ENCODE assay signal across 12 cellular contexts in the genomic region with DNA sequence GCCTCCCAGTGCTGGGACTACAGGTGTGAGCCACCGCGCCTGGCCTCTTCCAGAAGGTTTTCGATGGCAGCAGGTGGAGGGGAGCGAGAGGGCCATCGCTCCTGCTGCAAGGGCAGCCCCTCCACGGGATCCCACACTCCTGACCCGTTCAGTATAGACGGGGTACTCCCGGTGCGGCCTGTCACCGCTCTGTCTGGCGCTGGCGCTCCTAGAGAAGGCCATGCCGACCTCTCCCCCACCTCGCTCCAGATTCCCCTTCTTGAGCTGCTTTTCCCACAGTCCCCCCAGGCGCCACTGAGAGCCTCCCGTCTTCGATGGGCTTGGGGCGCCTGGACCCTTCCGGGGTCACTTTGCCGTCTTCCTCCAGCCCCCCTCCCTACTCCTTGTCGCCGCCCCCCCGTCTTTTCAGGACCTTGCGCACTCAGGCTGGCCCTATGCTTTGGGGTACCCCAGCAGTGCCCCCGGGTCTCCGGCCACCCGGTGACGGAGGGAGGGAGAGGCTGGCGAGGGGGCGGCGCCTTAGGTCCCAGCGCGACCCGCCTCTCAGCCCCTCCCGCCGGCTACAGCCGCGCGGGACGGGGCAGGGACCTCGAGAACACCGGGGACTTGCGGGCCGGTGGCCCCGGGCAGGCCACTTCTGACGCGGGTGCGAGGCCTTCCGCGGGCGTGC. TPM values are rescaled to one million over a fixed set of nuclear protein-coding genes. Genes with fewer than 3 reads are reported as not detected.
DNase-seq lines count a peak whose midpoint lies in the region; ATAC-seq, FAIRE-seq and TF ChIP-seq lines count a peak whose summit lies in the region.
"Had no signal": no experiment of that assay in that cellular context is flagged by ENCODE, and none has a peak within 500 bp of the region (broad histone marks: within the 10 kb centered on the region; RNA-seq: fewer than 3 reads in every experiment).

No MANE protein-coding gene starts in this region.

- H3K4me2 ChIP-seq in fibroblast of lung (ENCODE audit: extremely low read depth, insufficient read depth, low read length), result peak overlapping the region; percentile 51

- no peak for TF ChIP-seq POLR2A in GM12891 (IDR thresholded peaks at IDR 0.05; ENCODE audit: low read depth, low read length)

- peaks cover 38% of the 10 kb centered on the region for H3K36me3 Mint-ChIP-seq in nephron progenitor cell (ENCODE audit: low read depth)

- peaks cover 8% of the 10 kb centered on the region for H3K79me2 ChIP-seq in fibroblast of lung (ENCODE audit: control insufficient read depth, insufficient read depth, low read length)

- DNase-seq in stimulated activated naive CD8-positive, alpha-beta T cell treated with anti-CD3 and anti-CD28 coated beads, Interleukin-15, amount 100 ng/mL, for 72 hours, result no peak
- DNase-seq in stimulated activated naive CD8-positive, alpha-beta T cell treated with anti-CD3 and anti-CD28 coated beads, Interleukin-15, Interleukin-2, amounts not matched to agents 100 U/mL and 50 U/mL, for 24 hours, result no peak
- no peak for DNase-seq in fibroblast of lung (ENCODE audit: low read depth in 2 of 2)
- DNase-seq in nephron progenitor cell, result no peak
- no peak for DNase-seq in mucosa of gallbladder (ENCODE audit: low spot score)
- no peak for DNase-seq in GM12891 (ENCODE audit: insufficient read length, low spot score)
- DNase-seq in HTR-8/SVneo (ENCODE audit: insufficient read length, low spot score), result no peak
- DNase-seq: activated CD4-positive, alpha-beta T cell treated with anti-CD3 and anti-CD28 coated beads, Interleukin-2, amount 50 U/mL, for 4 hours; Kasumi-1; OCI-M1 had no signal

- no peaks in the 10 kb centered on the region for H4K20me1 ChIP-seq in fibroblast of lung (ENCODE audit: control insufficient read depth, extremely low read depth, insufficient read depth, low read length)

- H3K4me1 Mint-ChIP-seq in stimulated activated naive CD8-positive, alpha-beta T cell treated with anti-CD3 and anti-CD28 coated beads, Interleukin-15, amount 100 ng/mL, for 72 hours, result peaks cover 40% of the 10 kb centered on the region
- H3K4me1 Mint-ChIP-seq in nephron progenitor cell, result peaks cover 26% of the 10 kb centered on the region

- H3K4me3 ChIP-seq in fibroblast of lung (replicated peaks in 1 of 4; ENCODE audit: control extremely low read depth in 1 of 4, insufficient read depth in 1 of 4, low read depth in 3 of 4, low read length in 4 of 4), result peak overlapping the region in 2 of 4 experiments; percentile 9 to 50

- no peak overlapping the region for H3K27ac ChIP-seq in fibroblast of lung (ENCODE audit: insufficient read depth, low read length)

- no peaks in the 10 kb centered on the region for H3K27me3 ChIP-seq in fibroblast of lung (ENCODE audit: control insufficient read depth, insufficient read depth, low read length)

- H3K4me1 ChIP-seq in fibroblast of lung (ENCODE audit: control insufficient read depth, extremely low read depth, insufficient read depth, low read length), result peaks cover 22% of the 10 kb centered on the region

- H3K27me3 Mint-ChIP-seq in stimulated activated naive CD8-positive, alpha-beta T cell treated with anti-CD3 and anti-CD28 coated beads, Interleukin-15, amount 100 ng/mL, for 72 hours, result no peaks in the 10 kb centered on the region
- H3K27me3 Mint-ChIP-seq in nephron progenitor cell (ENCODE audit: low read depth, poor library complexity), result peaks cover 16% of the 10 kb centered on the region

- FAIRE-seq in GM12891 (lab: Jason Lieb, UNC) (no peak), HTR-8/SVneo (lab: Jason Lieb, UNC) (no peak)

- no peak for TF ChIP-seq CTCF in fibroblast of lung (conservative IDR thresholded peaks at IDR 0.05 in 1 of 2, IDR thresholded peaks at IDR 0.05 in 1 of 2; ENCODE audit: low read depth in 1 of 2, low read length in 2 of 2)
- TF ChIP-seq CTCF in nephron progenitor cell (IDR thresholded peaks at IDR 0.05), result no peak

- no peak overlapping the region for H3K27ac Mint-ChIP-seq in stimulated activated naive CD8-positive, alpha-beta T cell treated with anti-CD3 and anti-CD28 coated beads, Interleukin-15, amount 100 ng/mL, for 72 hours
- no peak overlapping the region for H3K27ac Mint-ChIP-seq in nephron progenitor cell

- ATAC-seq in stimulated activated naive CD8-positive, alpha-beta T cell treated with anti-CD3 and anti-CD28 coated beads, Interleukin-15, amount 100 ng/mL, for 72 hours, result no peak
- no peak for ATAC-seq in stimulated activated naive CD8-positive, alpha-beta T cell treated with anti-CD3 and anti-CD28 coated beads, Interleukin-15, Interleukin-2, amounts not matched to agents 100 U/mL and 50 U/mL, for 24 hours
- ATAC-seq in GM19023 (IDR thresholded peaks at IDR 0.05; ENCODE audit: unreplicated experiment), result no peak
- ATAC-seq: left colon had no signal

- peak overlapping the region; percentile 26 to 32 for H3K4me3 Mint-ChIP-seq in stimulated activated naive CD8-positive, alpha-beta T cell treated with anti-CD3 and anti-CD28 coated beads, Interleukin-15, amount 100 ng/mL, for 72 hours
- peak overlapping the region; percentile 58 for H3K4me3 Mint-ChIP-seq in nephron progenitor cell

- peak overlapping the region; percentile 51 for H3K9ac ChIP-seq in fibroblast of lung (ENCODE audit: insufficient read depth, low read length)

- no peaks in the 10 kb centered on the region for H3K9me3 Mint-ChIP-seq in stimulated activated naive CD8-positive, alpha-beta T cell treated with anti-CD3 and anti-CD28 coated beads, Interleukin-15, amount 100 ng/mL, for 72 hours
- no peaks in the 10 kb centered on the region for H3K9me3 Mint-ChIP-seq in nephron progenitor cell

- H3K36me3 ChIP-seq in fibroblast of lung (ENCODE audit: control insufficient read depth, insufficient read depth, low read length), result peaks cover 6% of the 10 kb centered on the region

- H2AFZ ChIP-seq in fibroblast of lung (ENCODE audit: low read length), result no peak overlapping the region

- H3K9me3 ChIP-seq in fibroblast of lung (ENCODE audit: control insufficient read depth, insufficient read depth, low read depth, low read length), result no peaks in the 10 kb centered on the region

TF ChIP-seq in GM12891, 5 proteins besides CTCF, POLR2A, EP300 and RAD21:
- TF ChIP-seq PAX5 (IDR thresholded peaks at IDR 0.05; ENCODE audit: insufficient read depth, low read length, severe bottlenecking) (no peak), POLR2AphosphoS5 (IDR thresholded peaks at IDR 0.05; ENCODE audit: low read depth, low read length) (no peak), POU2F2 (IDR thresholded peaks at IDR 0.05; ENCODE audit: low read depth, low read length) (no peak), SPI1 (IDR thresholded peaks at IDR 0.05; ENCODE audit: low read depth, low read length) (no peak), TAF1 (IDR thresholded peaks at IDR 0.05; ENCODE audit: low read depth, low read length) (no peak)
TF ChIP-seq in GM12891: peak in this region for 0.

RNA-seq across cellular contexts. Expression of gene SQSTM1, which starts 4.2 kb away (rescaled TPM):
- total RNA-seq in fibroblast of lung, result 1,096 and 1,894 TPM in 2 replicates
- polyA plus RNA-seq in fibroblast of lung, result 212 and 310 TPM in 2 replicates
- 451 and 724 TPM in 2 replicates for polyA plus RNA-seq in fibroblast of lung (2012)
- 385 and 386 TPM in 2 replicates for polyA minus RNA-seq in fibroblast of lung (ENCODE audit: low replicate concordance)
- 711 TPM for total RNA-seq in mucosa of gallbladder
- 108 TPM for polyA plus RNA-seq in GM12891 (2012; ENCODE audit: low read depth, missing spikeins)

RNA-seq across cellular contexts. Expression of gene MGAT4B, which starts 9.9 kb away (rescaled TPM):
- 116 and 157 TPM in 2 replicates for total RNA-seq in fibroblast of lung
- 172 and 175 TPM in 2 replicates for polyA plus RNA-seq in fibroblast of lung
- 144 and 153 TPM in 2 replicates for polyA plus RNA-seq in fibroblast of lung (2012)
- polyA minus RNA-seq in fibroblast of lung (ENCODE audit: low replicate concordance), result 468 and 469 TPM in 2 replicates
- total RNA-seq in mucosa of gallbladder, result 272 TPM
- polyA plus RNA-seq in GM12891 (2012; ENCODE audit: low read depth, missing spikeins), result 27.7 TPM

RNA-seq across cellular contexts. Expression of gene LTC4S, which starts 22.8 kb away (rescaled TPM):
- total RNA-seq in fibroblast of lung (0.83 and 4.1 TPM in 2 replicates), mucosa of gallbladder (26.0 TPM)
- 0.32 and 0.78 TPM in 2 replicates for polyA plus RNA-seq in fibroblast of lung
- polyA plus RNA-seq in fibroblast of lung (2012), result 1.1 and 2.4 TPM in 2 replicates
- polyA minus RNA-seq in fibroblast of lung (ENCODE audit: low replicate concordance), result not detected in 2 replicates
- polyA plus RNA-seq in GM12891 (2012; ENCODE audit: low read depth, missing spikeins), result not detected

RNA-seq across cellular contexts. Expression of gene MRNIP, which starts 42.1 kb away (rescaled TPM):
- total RNA-seq in fibroblast of lung, result 15.4 and 21.0 TPM in 2 replicates
- 8.2 and 8.6 TPM in 2 replicates for polyA plus RNA-seq in fibroblast of lung
- polyA plus RNA-seq in fibroblast of lung (2012), result 10.8 and 11.9 TPM in 2 replicates
- 1.6 and 6.9 TPM in 2 replicates for polyA minus RNA-seq in fibroblast of lung (ENCODE audit: low replicate concordance)
- 38.6 TPM for total RNA-seq in mucosa of gallbladder
- 17.9 TPM for polyA plus RNA-seq in GM12891 (2012; ENCODE audit: low read depth, missing spikeins)
